ENCODE assay signal across 22 cellular contexts in the genomic region with DNA sequence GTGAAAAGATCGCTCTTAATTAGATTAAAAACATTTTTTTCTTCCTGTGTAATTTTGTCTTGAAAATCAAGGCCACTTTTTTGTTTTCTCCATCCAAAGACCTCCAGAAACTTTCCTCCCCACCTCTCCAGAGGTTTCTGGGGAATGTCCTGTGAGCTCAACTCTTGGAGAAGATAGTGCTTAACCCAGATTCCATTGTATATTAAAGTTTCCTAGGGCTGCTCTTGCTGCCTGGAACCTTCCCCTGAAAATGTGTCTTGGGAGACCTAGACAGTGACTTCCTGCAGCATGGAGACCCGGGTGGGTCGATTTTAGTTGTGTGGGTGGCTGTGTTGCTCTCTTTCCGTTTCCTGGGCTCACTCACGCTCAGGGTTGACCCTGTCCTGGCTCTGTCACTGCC. TPM values are rescaled to one million over a fixed set of nuclear protein-coding genes. Genes with fewer than 3 reads are reported as not detected.
DNase-seq lines count a peak whose midpoint lies in the region; ATAC-seq and TF ChIP-seq lines count a peak whose summit lies in the region.
"Had no signal": no experiment of that assay in that cellular context is flagged by ENCODE, and none has a peak within 500 bp of the region (broad histone marks: within the 10 kb centered on the region; RNA-seq: fewer than 3 reads in every experiment).

No MANE protein-coding gene starts in this region.

- H3K27ac ChIP-seq in heart right ventricle (peak overlapping the region in 2 of 10 donors; percentile 17 to 42), mesenchymal stem cell (ENCODE audit: low read length, poor library complexity, severe bottlenecking) (no peak overlapping the region)

- H2BK120ac ChIP-seq in mesenchymal stem cell (ENCODE audit: low read depth, low read length), result no peak overlapping the region

- TF ChIP-seq CTCF in heart right ventricle (IDR thresholded peaks at IDR 0.05), result no peak
- TF ChIP-seq CTCF in mesothelial cell of epicardium (IDR thresholded peaks at IDR 0.05; ENCODE audit: unreplicated experiment), result no peak
- TF ChIP-seq CTCF in type B pancreatic cell (conservative IDR thresholded peaks at IDR 0.05), result no peak

- H3K27me3 ChIP-seq in heart right ventricle (no peaks in the 10 kb centered on the region), mesenchymal stem cell (ENCODE audit: control insufficient read depth in 1 of 2, insufficient read depth in 1 of 2, low read length in 2 of 2) (no peaks in the 10 kb centered on the region)

- no peak overlapping the region for H2AFZ ChIP-seq in mesenchymal stem cell (ENCODE audit: low read depth, low read length)

- no peaks in the 10 kb centered on the region for H3K27me3 Mint-ChIP-seq in mesothelial cell of epicardium (ENCODE audit: low read depth)
- H3K27me3 Mint-ChIP-seq in type B pancreatic cell, result no peaks in the 10 kb centered on the region

- peak in 7 of 8 donors; percentile 19 to 66 (median 49) for ATAC-seq in heart right ventricle
- ATAC-seq: CD8-positive, alpha-beta T cell had no signal

- no peak overlapping the region for H2BK12ac ChIP-seq in mesenchymal stem cell (ENCODE audit: low read length in 2 of 2)

- H3K9ac ChIP-seq in mesenchymal stem cell (ENCODE audit: low read length), result no peak overlapping the region

- peaks cover 5% of the 10 kb centered on the region for H3K4me1 Mint-ChIP-seq in mesothelial cell of epicardium
- H3K4me1 Mint-ChIP-seq in type B pancreatic cell (ENCODE audit: unreplicated experiment), result peaks cover 8% of the 10 kb centered on the region

- no peak overlapping the region for H3K23ac ChIP-seq in mesenchymal stem cell (ENCODE audit: low read length in 2 of 2)

- no peak overlapping the region for H3K14ac ChIP-seq in mesenchymal stem cell (ENCODE audit: low read length in 2 of 2)

- no peak overlapping the region for H4K91ac ChIP-seq in mesenchymal stem cell (ENCODE audit: low read length)

- H3K9me3 Mint-ChIP-seq in mesothelial cell of epicardium (peaks cover 60% of the 10 kb centered on the region), type B pancreatic cell (peaks cover 25% of the 10 kb centered on the region)

- DNase-seq in heart right ventricle (no peak), cardiac septum (ENCODE audit: low spot score) (no peak), HEK293T (ENCODE audit: extremely low spot score) (peak; percentile 3), mesothelial cell of epicardium (ENCODE audit: low spot score in 2 of 2, unreplicated experiment in 2 of 2) (no peak), type B pancreatic cell (ENCODE audit: extremely low spot score, unreplicated experiment) (no peak), HCEC 1CT (no peak), cerebellar nuclear complex (lab: John Stamatoyannopoulos, UW) (no peak), mesenchymal stem cell (no peak)
- DNase-seq: AML-193; C1 segment of cervical spinal cord; CD8-positive, alpha-beta T cell; DND-41; GOT3; KBM-7; MM.1S; NCI-H1048; NCI-H1417 treated with DMSO at 0.1 percent for 48 hours; NCI-H187; NCI-H2107; NCI-H446 treated with DMSO at 0.1 percent for 48 hours; NCI-H526 treated with DMSO at 0.1 percent for 48 hours; OCI-M1 had no signal

- peaks cover 0 to 7% (median 0%) of the 10 kb centered on the region in 9 donors for H3K36me3 ChIP-seq in heart right ventricle
- H3K36me3 ChIP-seq in mesenchymal stem cell (ENCODE audit: control insufficient read depth in 1 of 2, insufficient read depth in 2 of 2, low read depth in 1 of 2, low read length in 2 of 2), result peaks cover 0 to 7% of the 10 kb centered on the region in 2 experiments

- H4K8ac ChIP-seq in mesenchymal stem cell (ENCODE audit: low read length), result no peak overlapping the region

- no peak overlapping the region for H2BK15ac ChIP-seq in mesenchymal stem cell (ENCODE audit: low read depth, poor library complexity, severe bottlenecking)

- H3K4me2 ChIP-seq in mesenchymal stem cell (ENCODE audit: low read length, poor library complexity, severe bottlenecking), result no peak overlapping the region

- H3K4ac ChIP-seq in mesenchymal stem cell (ENCODE audit: low read depth in 1 of 2, low read length in 2 of 2), result no peak overlapping the region

- H3K4me3 Mint-ChIP-seq in mesothelial cell of epicardium, result no peak overlapping the region
- peak overlapping the region; percentile 36 for H3K4me3 Mint-ChIP-seq in type B pancreatic cell
- H3K4me3 Mint-ChIP-seq: CD8-positive, alpha-beta T cell had no signal

- peaks cover 1% of the 10 kb centered on the region for H3K79me1 ChIP-seq in mesenchymal stem cell (replicated peaks; ENCODE audit: low read length, poor library complexity, severe bottlenecking)

- no peak overlapping the region for H3K4me3 ChIP-seq in heart right ventricle
- peak overlapping the region in 1 of 2 experiments; percentile 53 for H3K4me3 ChIP-seq in mesenchymal stem cell (ENCODE audit: insufficient read depth in 1 of 2, low read depth in 1 of 2, low read length in 2 of 2)

- H3K18ac ChIP-seq in mesenchymal stem cell (ENCODE audit: low read depth in 1 of 2, low read length in 2 of 2), result no peak overlapping the region

- H3K9me3 ChIP-seq in heart right ventricle, result peaks cover 0 to 95% (median 37%) of the 10 kb centered on the region in 11 donors
- H3K9me3 ChIP-seq in mesenchymal stem cell (ENCODE audit: control insufficient read depth, low read length), result peaks cover 97% of the 10 kb centered on the region

- peak overlapping the region; percentile 79 for H3K27ac Mint-ChIP-seq in mesothelial cell of epicardium
- H3K27ac Mint-ChIP-seq in type B pancreatic cell, result no peak overlapping the region
- H3K27ac Mint-ChIP-seq: CD8-positive, alpha-beta T cell had no signal

- 79 to 83% methylated on average over 5 of the region's 5 CpGs for WGBS in heart right ventricle, 2 donors
- 93% methylated on average over 4 of the region's 5 CpGs for WGBS in mesenchymal stem cell

- no peak overlapping the region for H2BK5ac ChIP-seq in mesenchymal stem cell (ENCODE audit: low read depth, low read length, poor library complexity, severe bottlenecking)

- no peak overlapping the region for H2AK5ac ChIP-seq in mesenchymal stem cell (ENCODE audit: low read length, severe bottlenecking)

- POLR2A ChIA-PET in HEK293T (lab: Yijun Ruan, JAX), result no interaction called here

- CTCF ChIA-PET in HEK293T (lab: Yijun Ruan, JAX), result no interaction called here

- intact Hi-C loops in heart right ventricle (cut with DNase I) (no loop called here), cardiac septum (cut with DNase I) (no loop called here)

- peaks cover 76% of the 10 kb centered on the region for H3K36me3 Mint-ChIP-seq in mesothelial cell of epicardium
- peaks cover 45% of the 10 kb centered on the region for H3K36me3 Mint-ChIP-seq in type B pancreatic cell

- peaks cover 0 to 15% (median 0%) of the 10 kb centered on the region in 9 donors for H3K4me1 ChIP-seq in heart right ventricle
- H3K4me1 ChIP-seq in mesenchymal stem cell (ENCODE audit: control insufficient read depth, insufficient read depth, low read depth, low read length), result peaks cover 2% of the 10 kb centered on the region

TF ChIP-seq in HEK293T, 16 proteins besides CTCF, POLR2A, EP300 and RAD21:
- TF ChIP-seq ELF4 (IDR thresholded peaks at IDR 0.05) (no peak), CTBP1 (IDR thresholded peaks at IDR 0.05; ENCODE audit: borderline replicate concordance) (no peak)
- TF ChIP-seq, protein P1, sequence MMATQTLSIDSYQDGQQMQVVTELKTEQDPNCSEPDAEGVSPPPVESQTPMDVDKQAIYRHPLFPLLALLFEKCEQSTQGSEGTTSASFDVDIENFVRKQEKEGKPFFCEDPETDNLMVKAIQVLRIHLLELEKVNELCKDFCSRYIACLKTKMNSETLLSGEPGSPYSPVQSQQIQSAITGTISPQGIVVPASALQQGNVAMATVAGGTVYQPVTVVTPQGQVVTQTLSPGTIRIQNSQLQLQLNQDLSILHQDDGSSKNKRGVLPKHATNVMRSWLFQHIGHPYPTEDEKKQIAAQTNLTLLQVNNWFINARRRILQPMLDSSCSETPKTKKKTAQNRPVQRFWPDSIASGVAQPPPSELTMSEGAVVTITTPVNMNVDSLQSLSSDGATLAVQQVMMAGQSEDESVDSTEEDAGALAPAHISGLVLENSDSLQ (IDR thresholded peaks at IDR 0.05), result no peak

RNA-seq across cellular contexts. Expression of a gene that starts 47.4 kb away (rescaled TPM):
- under 1 TPM; 0.28 to 0.56 (median 0.43) TPM for total RNA-seq in heart right ventricle
- polyA plus RNA-seq in heart right ventricle, result under 1 TPM; 0.01 to 0.73 TPM
- 0.57 TPM for total RNA-seq in cardiac septum
- 30.5 to 35.1 TPM (median 31.9 TPM) in 3 replicates for total RNA-seq in mesothelial cell of epicardium
- 3.3 and 7.0 TPM in 2 replicates for total RNA-seq in type B pancreatic cell (ENCODE audit: low replicate concordance)
- 0.08 TPM for polyA plus RNA-seq in mesenchymal stem cell (2013, experiment 1 of 2)
- 0.05 TPM for polyA plus RNA-seq in mesenchymal stem cell (2013, experiment 2 of 2)
